ENCODE assay signal across 1 cellular context in genomic region chr20:35664544-35665206, GRCh38.
TF ChIP-seq lines count a peak whose summit lies in the region.

CPNE1 (minus strand) TSS chr20:35664900; CDS start chr20:35632923, 31,977 bp downstream.
RBM12 (minus strand) TSS chr20:35664900; CDS start chr20:35655322, 9,578 bp downstream.

TF ChIP-seq in HepG2, 621 proteins besides CTCF, POLR2A, EP300 and RAD21 (continued from another document and continues in another):
- TF ChIP-seq MTA3 (CRISPR knock-in tag; IDR thresholded peaks at IDR 0.05) (no peak), FOXK2 (IDR thresholded peaks at IDR 0.05) (no peak), BCLAF1 (IDR thresholded peaks at IDR 0.05) (no peak), NCOR1 (IDR thresholded peaks at IDR 0.05; ENCODE audit: borderline replicate concordance, low read length) (0 out of 2 replicates have a peak, but pooled peaks have one; percentile 24), ZNF331 (CRISPR knock-in tag; IDR thresholded peaks at IDR 0.05) (peak; percentile 93), AKNA (CRISPR knock-in tag; IDR thresholded peaks at IDR 0.05; ENCODE audit: borderline replicate concordance) (peak; percentile 82; the same call in 1 of the 2 replicates), MAZ (IDR thresholded peaks at IDR 0.05; ENCODE audit: borderline replicate concordance, low read depth, low read length) (peak; percentile 76; the same call in 1 of the 2 replicates), MAZ (CRISPR knock-in tag; IDR thresholded peaks at IDR 0.05; ENCODE audit: low read depth) (peak; percentile 99), ZNF567 (CRISPR knock-in tag; IDR thresholded peaks at IDR 0.05; ENCODE audit: borderline replicate concordance) (peak; percentile 94), TFDP1 (CRISPR knock-in tag; IDR thresholded peaks at IDR 0.05; ENCODE audit: borderline replicate concordance) (peak; percentile 93), ZNF235 (CRISPR knock-in tag; IDR thresholded peaks at IDR 0.05; ENCODE audit: borderline replicate concordance) (peak; percentile 90), FOXP1 (IDR thresholded peaks at IDR 0.05) (no peak), FOXP1 (CRISPR knock-in tag; IDR thresholded peaks at IDR 0.05) (no peak), ZNF20 (CRISPR knock-in tag; IDR thresholded peaks at IDR 0.05) (0 out of 2 replicates have a peak, but pooled peaks have one; percentile 95), ARNTL (CRISPR knock-in tag; IDR thresholded peaks at IDR 0.05) (peak; percentile 88), ZNF605 (CRISPR knock-in tag; IDR thresholded peaks at IDR 0.05) (peak; percentile 99), ATF7-NPFF (CRISPR knock-in tag; IDR thresholded peaks at IDR 0.05; ENCODE audit: low read depth) (peak; percentile 98), ELF3 (CRISPR knock-in tag; IDR thresholded peaks at IDR 0.05) (peak; percentile 99), IRX3 (CRISPR knock-in tag; IDR thresholded peaks at IDR 0.05; ENCODE audit: borderline replicate concordance, low read depth) (peak; percentile 91; the same call in 1 of the 2 replicates), UBTF (CRISPR knock-in tag; IDR thresholded peaks at IDR 0.05) (peak; percentile 98), ZFP62 (CRISPR knock-in tag; IDR thresholded peaks at IDR 0.05) (no peak), ZSCAN31 (CRISPR knock-in tag; IDR thresholded peaks at IDR 0.05; ENCODE audit: low read depth) (peak; percentile 99), ZBTB40 (IDR thresholded peaks at IDR 0.05) (no peak), ZBTB40 (CRISPR knock-in tag; IDR thresholded peaks at IDR 0.05) (peak; percentile 83), ARID4A (CRISPR knock-in tag; IDR thresholded peaks at IDR 0.05; ENCODE audit: borderline replicate concordance) (peak; percentile 97), RARA (CRISPR knock-in tag; IDR thresholded peaks at IDR 0.05) (peak; percentile 54), FOXM1 (CRISPR knock-in tag; IDR thresholded peaks at IDR 0.05) (peak; percentile 40; the same call in 1 of the 2 replicates)
